ENCODE assay signal across 12 cellular contexts in the genomic region with DNA sequence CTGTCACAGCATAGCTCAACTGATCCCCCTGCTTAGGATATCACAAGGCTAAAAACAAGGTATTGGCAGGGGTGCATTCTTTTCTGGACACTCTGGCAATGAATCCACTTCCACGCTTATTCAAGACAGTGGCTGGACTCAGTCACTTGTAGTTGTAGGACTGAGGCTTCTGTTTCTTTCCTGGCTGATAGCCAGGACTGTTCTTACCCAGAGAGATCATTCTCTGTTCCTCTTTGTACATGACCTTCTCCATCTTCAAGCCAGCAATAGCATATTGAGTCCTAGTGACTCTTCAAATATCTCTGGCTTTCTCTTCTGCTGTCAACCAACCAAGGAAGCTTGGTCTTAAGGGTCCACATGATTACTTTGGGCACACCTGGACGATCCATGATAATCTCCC.
DNase-seq lines count a peak whose midpoint lies in the region; ATAC-seq and TF ChIP-seq lines count a peak whose summit lies in the region.
"Had no signal": no experiment of that assay in that cellular context is flagged by ENCODE, and none has a peak within 500 bp of the region (broad histone marks: within the 10 kb centered on the region; RNA-seq: fewer than 3 reads in every experiment).

No MANE protein-coding gene starts in this region.

- 49 to 51% methylated on average over 2 of the region's 2 CpGs for whole genome bisulfite sequencing in body of pancreas, 2 donors
- WGBS in smooth muscle cell (ENCODE audit: low lambda C conversion rate): 87% methylated on average over 2 of the region's 2 CpGs

- H2AFZ ChIP-seq in smooth muscle cell (ENCODE audit: low read depth): no peak overlapping the region

- intact Hi-C loops in body of pancreas (cut with DNase I): no loop called here

- H3K27ac ChIP-seq in body of pancreas: no peak overlapping the region
- H3K27ac ChIP-seq in effector memory CD4-positive, alpha-beta T cell (ENCODE audit: insufficient read depth, low read length, poor library complexity, severe bottlenecking): no peak overlapping the region
- H3K27ac ChIP-seq in smooth muscle cell (ENCODE audit: low read depth): no peak overlapping the region

- H3K4me1 ChIP-seq in body of pancreas (no peaks in the 10 kb centered on the region), smooth muscle cell (ENCODE audit: low read depth) (no peaks in the 10 kb centered on the region)
- H3K4me1 ChIP-seq in effector memory CD4-positive, alpha-beta T cell (ENCODE audit: control insufficient read depth, insufficient read depth, low read length, poor library complexity, severe bottlenecking): no peaks in the 10 kb centered on the region

- no peak overlapping the region for H3K4me2 ChIP-seq in smooth muscle cell

- H3F3A ChIP-seq in smooth muscle cell (ENCODE audit: low read depth): no peaks in the 10 kb centered on the region

- H3K4me3 ChIP-seq in GM12865 (ENCODE audit: low read depth, low read length) (no peak overlapping the region), body of pancreas (no peak overlapping the region), smooth muscle cell (no peak overlapping the region)
- no peak overlapping the region for H3K4me3 ChIP-seq in effector memory CD4-positive, alpha-beta T cell (ENCODE audit: insufficient read depth, low read depth, low read length, poor library complexity, severe bottlenecking)

- peak; percentile 99 for ATAC-seq in GM19351 (IDR thresholded peaks at IDR 0.05; ENCODE audit: unreplicated experiment)
- peak; percentile 80 for ATAC-seq in HG02678 (IDR thresholded peaks at IDR 0.05; ENCODE audit: unreplicated experiment)
- ATAC-seq in HG03439 (IDR thresholded peaks at IDR 0.05; ENCODE audit: unreplicated experiment): peak; percentile 79
- no peak for ATAC-seq in body of pancreas

- H3K27me3 ChIP-seq in body of pancreas (no peaks in the 10 kb centered on the region), smooth muscle cell (ENCODE audit: low read depth) (no peaks in the 10 kb centered on the region)
- H3K27me3 ChIP-seq in effector memory CD4-positive, alpha-beta T cell (replicated peaks; ENCODE audit: control insufficient read depth, insufficient read depth, low read length, poor library complexity, severe bottlenecking): no peaks in the 10 kb centered on the region

- TF ChIP-seq CTCF in GM12865 (IDR thresholded peaks at IDR 0.05; ENCODE audit: insufficient read depth, low read depth, low read length, missing control alignments): no peak
- TF ChIP-seq CTCF in body of pancreas (IDR thresholded peaks at IDR 0.05): no peak
- TF ChIP-seq CTCF in smooth muscle cell (IDR thresholded peaks at IDR 0.05; ENCODE audit: borderline replicate concordance, insufficient read depth, poor library complexity, severe bottlenecking): no peak

- no peaks in the 10 kb centered on the region for H4K20me1 ChIP-seq in smooth muscle cell (ENCODE audit: low read depth)

- no peak overlapping the region for H3K9ac ChIP-seq in smooth muscle cell (ENCODE audit: low read depth)

- no peaks in the 10 kb centered on the region for H3K36me3 ChIP-seq in body of pancreas (replicated peaks in 1 of 2; ENCODE audit: insufficient read depth in 1 of 2, low read depth in 2 of 2)
- H3K36me3 ChIP-seq in effector memory CD4-positive, alpha-beta T cell (ENCODE audit: control insufficient read depth, insufficient read depth, low read length): no peaks in the 10 kb centered on the region
- no peaks in the 10 kb centered on the region for H3K36me3 ChIP-seq in smooth muscle cell (ENCODE audit: low read depth)

- DNase-seq in GM12865 (ENCODE audit: low read depth) (peak; percentile 38), body of pancreas (no peak), smooth muscle cell (lab: John Stamatoyannopoulos, UW; ENCODE audit: unreplicated experiment) (no peak)
- DNase-seq in effector memory CD4-positive, alpha-beta T cell: no peak
- DNase-seq in central memory CD4-positive, alpha-beta T cell: no peak
- DNase-seq: activated CD4-positive, CD25-positive, alpha-beta regulatory T cell; activated T-cell treated with anti-CD3 and anti-CD28 coated beads, Interleukin-2, amount 50 U/mL, for 1 hour; foreskin melanocyte; NCI-H1436 treated with DMSO at 0.1 percent for 48 hours had no signal

- H3K9me3 ChIP-seq in body of pancreas (no peaks in the 10 kb centered on the region), smooth muscle cell (replicated peaks; ENCODE audit: low read depth) (no peaks in the 10 kb centered on the region)
- no peaks in the 10 kb centered on the region for H3K9me3 ChIP-seq in effector memory CD4-positive, alpha-beta T cell (ENCODE audit: control insufficient read depth, low read length)

- TF ChIP-seq POLR2A in body of pancreas (IDR thresholded peaks at IDR 0.05): no peak

- no peaks in the 10 kb centered on the region for H3K79me2 ChIP-seq in smooth muscle cell (ENCODE audit: low read depth)
